ENCODE assay signal across 11 cellular contexts in genomic region chr4:137226900-137227299, GRCh38.
DNase-seq lines count a peak whose midpoint lies in the region; ATAC-seq and TF ChIP-seq lines count a peak whose summit lies in the region.
"Had no signal": no experiment of that assay in that cellular context is flagged by ENCODE, and none has a peak within 500 bp of the region (broad histone marks: within the 10 kb centered on the region; RNA-seq: fewer than 3 reads in every experiment).

No MANE protein-coding gene starts in this region.

- ATAC-seq in activated T-cell treated with anti-CD3 and anti-CD28 coated beads, Interleukin-2, amount 50 U/mL, for 4 hours: no peak
- ATAC-seq in GM21515 (IDR thresholded peaks at IDR 0.05; ENCODE audit: unreplicated experiment): no peak
- ATAC-seq in activated CD8-positive, alpha-beta memory T cell treated with anti-CD3 and anti-CD28 coated beads, Interleukin-2, amount 10 ng/mL, durations not matched to agents 7 days and 5 days: no peak

- H3K36me3 Mint-ChIP-seq in activated T-cell treated with anti-CD3 and anti-CD28 coated beads, Interleukin-2, amount 50 U/mL, for 4 hours (ENCODE audit: insufficient read depth): no peaks in the 10 kb centered on the region
- H3K36me3 Mint-ChIP-seq in activated CD8-positive, alpha-beta memory T cell treated with anti-CD3 and anti-CD28 coated beads, Interleukin-2, amount 10 ng/mL, durations not matched to agents 7 days and 5 days: no peaks in the 10 kb centered on the region

- TF ChIP-seq CTCF in BE2C (IDR thresholded peaks at IDR 0.05; ENCODE audit: low read depth, low read length): peak; percentile 71
- no peak for TF ChIP-seq CTCF in HEK293 (tag by site-specific recombination; IDR thresholded peaks at IDR 0.05)
- peak; percentile 35 for TF ChIP-seq CTCF in hepatocyte (IDR thresholded peaks at IDR 0.05; ENCODE audit: poor library complexity)

- no peaks in the 10 kb centered on the region for H4K20me1 ChIP-seq in hepatocyte (ENCODE audit: insufficient read depth, poor library complexity, severe bottlenecking)

- no peak overlapping the region for H3K4me3 Mint-ChIP-seq in activated T-cell treated with anti-CD3 and anti-CD28 coated beads, Interleukin-2, amount 50 U/mL, for 4 hours
- H3K4me3 Mint-ChIP-seq in activated CD8-positive, alpha-beta memory T cell treated with anti-CD3 and anti-CD28 coated beads, Interleukin-2, amount 10 ng/mL, durations not matched to agents 7 days and 5 days: no peak overlapping the region
- H3K4me3 Mint-ChIP-seq: activated CD4-positive, alpha-beta memory T cell treated with anti-CD3 and anti-CD28 coated beads, Interleukin-2, amount 10 ng/mL, durations not matched to agents 7 days and 5 days had no signal

- no peaks in the 10 kb centered on the region for H3K4me1 Mint-ChIP-seq in activated T-cell treated with anti-CD3 and anti-CD28 coated beads, Interleukin-2, amount 50 U/mL, for 4 hours (ENCODE audit: low read depth)
- H3K4me1 Mint-ChIP-seq in activated CD8-positive, alpha-beta memory T cell treated with anti-CD3 and anti-CD28 coated beads, Interleukin-2, amount 10 ng/mL, durations not matched to agents 7 days and 5 days: no peaks in the 10 kb centered on the region
- H3K4me1 Mint-ChIP-seq: activated CD4-positive, alpha-beta memory T cell treated with anti-CD3 and anti-CD28 coated beads, Interleukin-2, amount 10 ng/mL, durations not matched to agents 7 days and 5 days had no signal

- no peak for DNase-seq in BE2C
- DNase-seq in SK-MEL-5 (ENCODE audit: low read depth, low spot score): peak; percentile 21
- peak; percentile 10 for DNase-seq in hepatocyte (ENCODE audit: low spot score)
- DNase-seq in activated T-cell treated with anti-CD3 and anti-CD28 coated beads, Interleukin-2, amount 50 U/mL, for 4 hours: no peak
- no peak for DNase-seq in activated CD8-positive, alpha-beta memory T cell treated with anti-CD3 and anti-CD28 coated beads, Interleukin-2, amount 10 ng/mL, durations not matched to agents 7 days and 5 days
- DNase-seq in effector CD4-positive, alpha-beta T cell: no peak
- DNase-seq: activated CD4-positive, alpha-beta memory T cell treated with anti-CD3 and anti-CD28 coated beads, Interleukin-2, amount 10 ng/mL, durations not matched to agents 7 days and 5 days; central memory CD4-positive, alpha-beta T cell; RPMI8226 had no signal

- CTCF ChIA-PET in HEK293 (lab: Yijun Ruan, JAX): interaction anchor here (0.9 to 1.1 kb wide), 2 partner anchors 21 to 305 kb away, joined by 3 read pairs; no protein-coding TSS in a partner anchor
- CTCF ChIA-PET in activated CD8-positive, alpha-beta memory T cell treated with anti-CD3 and anti-CD28 coated beads, Interleukin-2, amount 10 ng/mL, durations not matched to agents 7 days and 5 days (lab: Charles Lee): no interaction called here

- H3K9me2 ChIP-seq in hepatocyte (replicated peaks; ENCODE audit: insufficient read depth): no peaks in the 10 kb centered on the region

- H3K9me3 Mint-ChIP-seq in activated T-cell treated with anti-CD3 and anti-CD28 coated beads, Interleukin-2, amount 50 U/mL, for 4 hours: peaks cover 14% of the 10 kb centered on the region
- peaks cover 8% of the 10 kb centered on the region for H3K9me3 Mint-ChIP-seq in activated CD8-positive, alpha-beta memory T cell treated with anti-CD3 and anti-CD28 coated beads, Interleukin-2, amount 10 ng/mL, durations not matched to agents 7 days and 5 days (ENCODE audit: low read depth)

- H3K27ac Mint-ChIP-seq in activated CD8-positive, alpha-beta memory T cell treated with anti-CD3 and anti-CD28 coated beads, Interleukin-2, amount 10 ng/mL, durations not matched to agents 7 days and 5 days: no peak overlapping the region
- H3K27ac Mint-ChIP-seq: activated CD4-positive, alpha-beta memory T cell treated with anti-CD3 and anti-CD28 coated beads, Interleukin-2, amount 10 ng/mL, durations not matched to agents 7 days and 5 days had no signal

- 68% methylated on average over 2 of the region's 2 CpGs for WGBS in hepatocyte (ENCODE audit: low lambda C conversion rate, missing lambda C conversion rate)

- H3K36me3 ChIP-seq in BE2C (no peaks in the 10 kb centered on the region), HEK293 (ENCODE audit: control insufficient read depth in 2 of 2, insufficient read depth in 1 of 2, low read length in 2 of 2) (no peaks in the 10 kb centered on the region), hepatocyte (replicated peaks; ENCODE audit: insufficient read depth, low read depth) (no peaks in the 10 kb centered on the region)

- in situ Hi-C loops in SK-MEL-5 (cut with HindIII; ENCODE audit: low pct_unique_long_range_greater_than_20kb, low sequenced_read_pairs): no loop called here

- H3K27me3 ChIP-seq in BE2C: no peaks in the 10 kb centered on the region
- no peaks in the 10 kb centered on the region for H3K27me3 ChIP-seq in hepatocyte

- no peak overlapping the region for H2AFZ ChIP-seq in hepatocyte

- H3K27me3 Mint-ChIP-seq in activated T-cell treated with anti-CD3 and anti-CD28 coated beads, Interleukin-2, amount 50 U/mL, for 4 hours (ENCODE audit: low read depth): no peaks in the 10 kb centered on the region
- H3K27me3 Mint-ChIP-seq in activated CD8-positive, alpha-beta memory T cell treated with anti-CD3 and anti-CD28 coated beads, Interleukin-2, amount 10 ng/mL, durations not matched to agents 7 days and 5 days: no peaks in the 10 kb centered on the region
- H3K27me3 Mint-ChIP-seq: activated CD4-positive, alpha-beta memory T cell treated with anti-CD3 and anti-CD28 coated beads, Interleukin-2, amount 10 ng/mL, durations not matched to agents 7 days and 5 days had no signal

- no peak overlapping the region for H3K27ac ChIP-seq in HEK293 (ENCODE audit: extremely low read depth, low read depth, low read length)
- no peak overlapping the region for H3K27ac ChIP-seq in hepatocyte

- H3K4me3 ChIP-seq in BE2C (ENCODE audit: low read depth, low read length) (no peak overlapping the region), HEK293 (ENCODE audit: low read depth, low read length) (no peak overlapping the region), hepatocyte (no peak overlapping the region)

- H3K9me3 ChIP-seq in BE2C: no peaks in the 10 kb centered on the region
- no peaks in the 10 kb centered on the region for H3K9me3 ChIP-seq in HEK293 (ENCODE audit: control insufficient read depth, insufficient read depth, low read depth, low read length)
- no peaks in the 10 kb centered on the region for H3K9me3 ChIP-seq in hepatocyte (ENCODE audit: low read depth)

- no peak overlapping the region for H3K4me2 ChIP-seq in hepatocyte

- H3K4me1 ChIP-seq in BE2C (no peaks in the 10 kb centered on the region), HEK293 (ENCODE audit: control insufficient read depth, insufficient read depth, low read length) (no peaks in the 10 kb centered on the region), hepatocyte (ENCODE audit: insufficient read depth) (no peaks in the 10 kb centered on the region)

- no peaks in the 10 kb centered on the region for H3K79me2 ChIP-seq in hepatocyte

- POLR2A ChIA-PET in HEK293 (lab: Yijun Ruan, JAX): no interaction called here

TF ChIP-seq in HEK293, 187 proteins besides CTCF, POLR2A, EP300 and RAD21:
- TF ChIP-seq ZNF654 (tag by site-specific recombination; IDR thresholded peaks at IDR 0.05; ENCODE audit: low read depth) (peak; percentile 14; the same call in 1 of the 2 replicates), ZNF366 (tag by site-specific recombination; conservative IDR thresholded peaks at IDR 0.05) (no peak)

Comparison
In these comparisons a context has a peak if more than half of its experiments do, and no peak if none do; other contexts are left out.
1. DNase-seq: peak in SK-MEL-5 (single experiment) and hepatocyte (single experiment); none in BE2C (single experiment), activated T-cell treated with anti-CD3 and anti-CD28 coated beads, Interleukin-2, amount 50 U/mL, for 4 hours (single experiment), activated CD8-positive, alpha-beta memory T cell treated with anti-CD3 and anti-CD28 coated beads, Interleukin-2, amount 10 ng/mL, durations not matched to agents 7 days and 5 days (single experiment) and effector CD4-positive, alpha-beta T cell (single experiment).